Comparison of ENCODE assay signal across 29 cellular contexts in the genomic region with DNA sequence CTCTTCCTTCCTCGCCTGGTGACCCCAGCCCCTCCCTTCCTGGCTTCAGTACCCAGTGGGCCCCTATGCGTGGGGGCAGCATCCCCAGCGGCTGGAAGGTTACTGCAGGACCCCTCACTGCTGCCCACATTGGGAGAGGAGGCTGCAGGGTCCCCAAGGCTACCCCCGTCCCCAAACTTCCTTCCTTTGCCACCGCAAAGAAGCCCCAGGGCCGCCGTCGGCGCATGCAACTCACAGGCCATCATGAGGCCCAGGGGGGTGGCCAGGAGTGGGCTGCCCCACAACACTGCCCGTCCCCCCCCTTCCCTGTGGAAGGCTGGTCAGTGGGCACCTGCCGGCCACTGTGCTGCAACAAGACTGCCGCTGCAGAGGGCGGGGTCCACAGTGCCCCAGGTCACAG. TPM values are rescaled to one million over a fixed set of nuclear protein-coding genes. Genes with fewer than 3 reads are reported as not detected.
"Had no signal": no experiment of that assay in that cellular context is flagged by ENCODE, and none has a peak within 500 bp of the region (broad histone marks: within the 10 kb centered on the region; RNA-seq: fewer than 3 reads in every experiment).

No MANE protein-coding gene starts in this region.

- FAIRE-seq: bronchial epithelial cell, islet of Langerhans, small intestine, urothelium cell line had no signal

- ATAC-seq: activated CD8-positive, alpha-beta memory T cell treated with anti-CD3 and anti-CD28 coated beads, Interleukin-2, amount 10 ng/mL, durations not matched to agents 7 days and 5 days; activated CD8-positive, alpha-beta T cell treated with anti-CD3 and anti-CD28 coated beads for 36 hours; gastroesophageal sphincter; lower lobe of right lung; sciatic nerve; stimulated activated memory B cell treated with anti-CD40 and anti-IgM and Interleukin-4, amounts not matched to agents 10 μg/mL and 1 μg/mL and 100 μg/mL, for 72 hours; T-helper 17 cell had no signal

- DNase-seq: activated CD4-positive, alpha-beta T cell treated with anti-CD3 and anti-CD28 coated beads, Interleukin-2, amount 10 ng/mL, durations not matched to agents 7 days and 5 days; activated CD4-positive, CD25-positive, alpha-beta regulatory T cell treated with anti-CD3 and anti-CD28 coated beads, Interleukin-2, amount 50 U/mL, for 72 hours; activated CD8-positive, alpha-beta memory T cell treated with anti-CD3 and anti-CD28 coated beads, Interleukin-2, amount 10 ng/mL, durations not matched to agents 7 days and 5 days; activated CD8-positive, alpha-beta T cell treated with anti-CD3 and anti-CD28 coated beads for 36 hours; activated effector memory CD4-positive, alpha-beta T cell treated with anti-CD3 and anti-CD28 coated beads, Interleukin-2, amount 50 U/mL, for 16 hours; activated naive CD4-positive, alpha-beta T cell treated with anti-CD3 and anti-CD28 coated beads, Interleukin-2, amount 10 ng/mL, durations not matched to agents 7 days and 5 days; activated T-cell treated with anti-CD3 and anti-CD28 coated beads for 4 hours; amygdala; colonic mucosa; esophagus squamous epithelium; head of caudate nucleus; hypothalamus; lower lobe of right lung; naive B cell; small intestine; stimulated activated CD4-positive, alpha-beta T cell treated with anti-CD3 and anti-CD28 coated beads, Interleukin-2, amount 100 ng/mL, for 24 hours; stomach; T-helper 17 cell had no signal

- H3K27ac ChIP-seq: lower lobe of right lung, suprapubic skin, tibial nerve had no signal

- H3K36me3 ChIP-seq: colonic mucosa, esophagus squamous epithelium, gastroesophageal sphincter, lower lobe of right lung, stomach, suprapubic skin, tibial nerve had no signal

- H3K27me3 ChIP-seq: colonic mucosa, esophagus squamous epithelium, stomach, tibial nerve had no signal

- H3K9me3 ChIP-seq: colonic mucosa, esophagus squamous epithelium, gastroesophageal sphincter, lower lobe of right lung, stomach, suprapubic skin, tibial nerve had no signal

- H3K4me3 ChIP-seq: colonic mucosa, esophagus squamous epithelium, gastroesophageal sphincter, lower lobe of right lung, stomach, suprapubic skin, tibial nerve had no signal

RNA-seq across cellular contexts. Expression of gene EXOC3L4, which starts 19.2 kb away (rescaled TPM):
- total RNA-seq: activated CD4-positive, alpha-beta T cell treated with anti-CD3 and anti-CD28 coated beads, Interleukin-2, amount 10 ng/mL, durations not matched to agents 7 days and 5 days; activated CD8-positive, alpha-beta memory T cell treated with anti-CD3 and anti-CD28 coated beads, Interleukin-2, amount 10 ng/mL, durations not matched to agents 7 days and 5 days; activated CD8-positive, alpha-beta T cell treated with anti-CD3 and anti-CD28 coated beads for 36 hours; bronchial epithelial cell; T-helper 17 cell had no signal
- polyA plus RNA-seq: neural cell had no signal

RNA-seq across cellular contexts. Expression of gene LBHD2, which starts 29.8 kb away (rescaled TPM):
- total RNA-seq: activated CD4-positive, alpha-beta T cell treated with anti-CD3 and anti-CD28 coated beads, Interleukin-2, amount 10 ng/mL, durations not matched to agents 7 days and 5 days; activated CD8-positive, alpha-beta memory T cell treated with anti-CD3 and anti-CD28 coated beads, Interleukin-2, amount 10 ng/mL, durations not matched to agents 7 days and 5 days; activated CD8-positive, alpha-beta T cell treated with anti-CD3 and anti-CD28 coated beads for 36 hours; bronchial epithelial cell; colonic mucosa; gastroesophageal sphincter; lower lobe of right lung; posterior vena cava; renal cortical epithelial cell; sciatic nerve; stomach; suprapubic skin; T-helper 17 cell; tibial nerve had no signal
- polyA plus RNA-seq: neural cell, small intestine, stomach had no signal
